Comparison of ENCODE assay signal across 1 cellular context in genomic region chr4:35541888-35542213, GRCh38.
TF ChIP-seq lines count a peak whose summit lies in the region.

No MANE protein-coding gene starts in this region.

TF ChIP-seq in GM23338, 12 proteins besides CTCF, POLR2A, EP300 and RAD21 (continued from another document):
- no peak for TF ChIP-seq REST (IDR thresholded peaks at IDR 0.05; ENCODE audit: unreplicated experiment)
